Comparison of ENCODE assay signal across 37 cellular contexts in the genomic region with DNA sequence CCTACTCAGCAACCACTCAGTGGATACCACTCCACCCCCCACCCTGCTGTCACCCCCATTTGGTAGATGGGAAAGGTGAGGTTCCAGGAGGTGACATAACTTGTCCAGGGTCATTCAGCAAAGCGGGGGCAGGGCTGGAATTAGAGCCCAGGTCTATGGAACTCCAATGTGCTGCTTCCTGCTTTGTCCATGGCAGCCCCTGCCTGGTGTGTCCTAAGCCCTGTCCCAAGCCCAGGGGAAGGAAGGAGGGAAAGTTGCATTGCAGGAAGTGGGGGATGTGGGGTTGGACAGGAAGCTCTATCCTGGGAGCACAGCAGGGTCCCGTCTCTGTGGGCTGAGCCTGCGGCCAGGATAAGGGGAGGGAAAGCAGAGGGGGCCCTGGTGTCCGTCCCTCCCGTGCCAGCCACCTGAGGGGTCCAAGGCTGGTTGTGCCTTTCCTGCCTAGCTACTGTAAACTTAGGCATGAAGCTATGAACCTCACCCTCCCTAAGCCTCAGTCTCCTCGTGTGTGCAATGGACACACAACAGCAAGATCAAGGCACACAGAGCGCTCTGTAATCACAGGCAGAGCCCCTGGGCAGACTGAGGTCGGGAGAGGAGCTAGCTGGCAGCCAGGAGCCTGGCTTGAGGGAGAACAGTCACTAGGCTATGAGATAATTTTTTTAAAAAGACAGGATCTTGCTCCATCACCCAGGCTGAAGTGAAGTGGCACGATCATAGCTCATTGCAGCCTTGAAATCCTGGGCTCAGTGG. TPM values are rescaled to one million over a fixed set of nuclear protein-coding genes. Genes with fewer than 3 reads are reported as not detected.
DNase-seq lines count a peak whose midpoint lies in the region; ATAC-seq, FAIRE-seq and TF ChIP-seq lines count a peak whose summit lies in the region.
"Had no signal": no experiment of that assay in that cellular context is flagged by ENCODE, and none has a peak within 500 bp of the region (broad histone marks: within the 10 kb centered on the region; RNA-seq: fewer than 3 reads in every experiment).

No MANE protein-coding gene starts in this region.

- no peaks in the 10 kb centered on the region for H3K9me3 Mint-ChIP-seq in WTC11
- H3K9me3 Mint-ChIP-seq: activated naive CD4-positive, alpha-beta T cell treated with anti-CD3 and anti-CD28 coated beads, Interleukin-2, amount 50 U/mL, for 72 hours; activated T-helper 17 cell treated with anti-CD3 and anti-CD28 coated beads, Interleukin-2, amount 50 U/mL, for 72 hours; CD14-positive monocyte; HFFc6; natural killer cell had no signal

- H3K9me3 ChIP-seq in HepG2 (ENCODE audit: low read length) (no peaks in the 10 kb centered on the region), right lobe of liver (no peaks in the 10 kb centered on the region)
- H3K9me3 ChIP-seq: colonic mucosa, upper lobe of left lung had no signal

- H3K4me3 Mint-ChIP-seq in WTC11 = no peak overlapping the region
- H3K4me3 Mint-ChIP-seq: activated T-helper 17 cell treated with anti-CD3 and anti-CD28 coated beads, Interleukin-2, amount 50 U/mL, for 72 hours; CD14-positive monocyte; HFFc6; natural killer cell had no signal

- H3K27me3 ChIP-seq in HepG2 (ENCODE audit: control insufficient read depth in 1 of 2, insufficient read depth in 2 of 2, low read length in 2 of 2) = no peaks in the 10 kb centered on the region
- no peaks in the 10 kb centered on the region for H3K27me3 ChIP-seq in right lobe of liver
- H3K27me3 ChIP-seq: cardiac muscle cell, colonic mucosa, upper lobe of left lung had no signal

- POLR2A ChIA-PET in HepG2 (lab: Yijun Ruan, JAX) = no interaction called here
- POLR2A ChIA-PET in WTC11 (lab: Charles Lee) = interaction anchor here (1.0 kb wide), 1 partner anchor 45 kb away, joined by 3 read pairs; a partner anchor contains a TSS

- H3K4me1 Mint-ChIP-seq in WTC11 = peaks cover 45% of the 10 kb centered on the region
- H3K4me1 Mint-ChIP-seq: activated T-helper 17 cell treated with anti-CD3 and anti-CD28 coated beads, Interleukin-2, amount 50 U/mL, for 72 hours; CD14-positive monocyte; natural killer cell had no signal

- no peak for ATAC-seq in HepG2
- no peak for ATAC-seq in right lobe of liver
- peak; percentile 80 for ATAC-seq in WTC11
- ATAC-seq: left ventricle myocardium superior, natural killer cell had no signal

- no peak overlapping the region for H3K9ac ChIP-seq in HepG2 (ENCODE audit: insufficient read depth, low read depth, low read length)

- TF ChIP-seq RAD21 in HepG2 (CRISPR knock-in tag; IDR thresholded peaks at IDR 0.05) = no peak

- H3K36me3 Mint-ChIP-seq in WTC11 = no peaks in the 10 kb centered on the region
- H3K36me3 Mint-ChIP-seq: activated naive CD4-positive, alpha-beta T cell treated with anti-CD3 and anti-CD28 coated beads, Interleukin-2, amount 50 U/mL, for 72 hours; CD14-positive monocyte; natural killer cell had no signal

- intact Hi-C loops in HepG2 (cut with micrococcal nuclease; ENCODE audit: unreplicated experiment) (no loop called here), right lobe of liver (cut with DNase I) (no loop called here)

- 72% methylated on average over 4 of the region's 9 CpGs for WGBS in HepG2 (ENCODE audit: low lambda C conversion rate)
- 55% methylated on average over 2 of the region's 9 CpGs for WGBS in right lobe of liver (ENCODE audit: insufficient coverage, low coverage, low lambda C conversion rate, missing lambda C conversion rate)

- FAIRE-seq in HepG2 (lab: Jason Lieb, UNC) = no peak
- FAIRE-seq: keratinocyte had no signal

- in situ Hi-C loops in HepG2 (cut with HindIII; ENCODE audit: extremely low pct_ligation_motif_present, low pct_unique_long_range_greater_than_20kb) = no loop called here

- peak overlapping the region; percentile 66 for H3K27ac Mint-ChIP-seq in WTC11
- H3K27ac Mint-ChIP-seq: activated naive CD4-positive, alpha-beta T cell treated with anti-CD3 and anti-CD28 coated beads, Interleukin-2, amount 50 U/mL, for 72 hours; activated T-helper 17 cell treated with anti-CD3 and anti-CD28 coated beads, Interleukin-2, amount 50 U/mL, for 72 hours; HFFc6; natural killer cell had no signal

- H3K27me3 Mint-ChIP-seq in WTC11 (ENCODE audit: low read depth) = no peaks in the 10 kb centered on the region; the same call in none of the 2 replicates
- H3K27me3 Mint-ChIP-seq: activated T-helper 17 cell treated with anti-CD3 and anti-CD28 coated beads, Interleukin-2, amount 50 U/mL, for 72 hours had no signal

- no peaks in the 10 kb centered on the region for H3K79me2 ChIP-seq in HepG2 (ENCODE audit: insufficient read depth, low read length)

- BruUV-seq in HepG2 (replicated peaks; lab: Mats Ljungman, UMichigan) = no TSS peak

- no peak overlapping the region for H2AFZ ChIP-seq in HepG2 (ENCODE audit: low read length)

- TF ChIP-seq EP300 in HepG2 (IDR thresholded peaks at IDR 0.05; ENCODE audit: low read depth in 2 of 2, low read length in 2 of 2) (no peak), HepG2 (CRISPR knock-in tag; IDR thresholded peaks at IDR 0.05; ENCODE audit: borderline replicate concordance) (no peak)

- CTCF ChIA-PET in HepG2 (lab: Yijun Ruan, JAX; ENCODE audit: low intra/inter-chr PET ratio, low total read pairs) = no interaction called here
- CTCF ChIA-PET in WTC11 (lab: Charles Lee) = interaction anchor here (0.7 to 2.1 kb wide), 9 partner anchors 10 to 135 kb away, joined by 3 to 8 read pairs (median 7); a partner anchor contains a TSS

- TF ChIP-seq POLR2A in HepG2 (IDR thresholded peaks at IDR 0.05; ENCODE audit: insufficient read depth in 1 of 2, low read depth in 2 of 2, low read length in 2 of 2) = no peak
- no peak for TF ChIP-seq POLR2A in right lobe of liver (IDR thresholded peaks at IDR 0.05)

- DNase-seq in HepG2 (ENCODE audit: low spot score) (no peak), right lobe of liver (no peak), WTC11 (ENCODE audit: low spot score) (peak; percentile 45), iPS-NIHi11 (ENCODE audit: low spot score) (peak; percentile 55), SHP77 treated with DMSO at 0.1 percent for 48 hours (lab: John Stamatoyannopoulos, UW) (no peak), NCI-H146 (lab: John Stamatoyannopoulos, UW) (no peak), middle frontal gyrus (ENCODE audit: extremely low spot score, low spot score) (no peak), NCI-H2196 (lab: John Stamatoyannopoulos, UW; ENCODE audit: unreplicated experiment) (no peak)
- DNase-seq: activated CD4-positive, alpha-beta T cell treated with anti-CD3 and anti-CD28 coated beads for 4 hours; aorta; colonic mucosa; effector CD4-positive, alpha-beta T cell; GF-D8; HFFc6; hypothalamus; KBM-7; left ventricle myocardium superior; natural killer cell; NCI-H1105 treated with DMSO at 0.1 percent for 48 hours; NCI-H2029 treated with DMSO at 0.1 percent for 48 hours; NCI-H774; occipital lobe; stimulated activated CD4-positive, alpha-beta T cell treated with anti-CD3 and anti-CD28 coated beads, Interleukin-4, amount 100 ng/mL, for 24 hours; T1000; upper lobe of left lung had no signal

- no peak overlapping the region for H3K27ac ChIP-seq in HepG2 (ENCODE audit: extremely low read length, insufficient read depth, low read length)
- no peak overlapping the region for H3K27ac ChIP-seq in right lobe of liver
- H3K27ac ChIP-seq: 22Rv1, cardiac muscle cell, colonic mucosa, RWPE1, upper lobe of left lung, VCaP had no signal

- no peak overlapping the region for H3K4me3 ChIP-seq in HepG2 (replicated peaks in 1 of 3; ENCODE audit: insufficient read depth in 1 of 3, low read depth in 2 of 3, low read length in 3 of 3)
- no peak overlapping the region for H3K4me3 ChIP-seq in right lobe of liver
- H3K4me3 ChIP-seq: cardiac muscle cell, colonic mucosa, upper lobe of left lung had no signal

- no peaks in the 10 kb centered on the region for H3K36me3 ChIP-seq in HepG2 (replicated peaks in 1 of 2; ENCODE audit: control insufficient read depth in 1 of 2, insufficient read depth in 2 of 2, low read length in 2 of 2)
- no peaks in the 10 kb centered on the region for H3K36me3 ChIP-seq in right lobe of liver
- H3K36me3 ChIP-seq: cardiac muscle cell, colonic mucosa, upper lobe of left lung had no signal

- TF ChIP-seq CTCF in HepG2 (CRISPR knock-in tag; IDR thresholded peaks at IDR 0.05) (no peak), right lobe of liver (IDR thresholded peaks at IDR 0.05) (no peak), WTC11 (IDR thresholded peaks at IDR 0.05) (no peak)

- H4K20me1 ChIP-seq in HepG2 (ENCODE audit: insufficient read depth, low read length) = no peaks in the 10 kb centered on the region

- no peak overlapping the region for H3K4me2 ChIP-seq in HepG2 (ENCODE audit: low read depth, low read length)

- H3K4me1 ChIP-seq in HepG2 (ENCODE audit: insufficient read depth, low read length) = peaks cover 50% of the 10 kb centered on the region
- peaks cover 0 to 4% (median 0%) of the 10 kb centered on the region in 4 donors for H3K4me1 ChIP-seq in right lobe of liver
- H3K4me1 ChIP-seq: colonic mucosa, upper lobe of left lung had no signal

RNA-seq across cellular contexts. Expression of a gene that starts 12.9 kb away (rescaled TPM):
- total RNA-seq in HepG2 (2016; rRNA removed; fragmentation: Illumina TruSeq; extraction: Trizol) = 1.8 and 4.4 TPM in 2 replicates
- 7.9 and 9.7 TPM in 2 replicates for total RNA-seq in HepG2 (2016; cell fraction: cytosol; rRNA removed; fragmentation: Illumina TruSeq; extraction: Trizol; ENCODE audit: low read depth)
- 2.1 and 5.3 TPM in 2 replicates for total RNA-seq in HepG2 (2016; cell fraction: insoluble cytoplasmic fraction; rRNA removed; fragmentation: Illumina TruSeq; extraction: Trizol)
- total RNA-seq in HepG2 (2016; cell fraction: membrane; rRNA removed; fragmentation: Illumina TruSeq; extraction: Trizol) = 10.3 and 11.6 TPM in 2 replicates
- total RNA-seq in HepG2 (2016; cell fraction: nucleus; rRNA removed; fragmentation: Illumina TruSeq; extraction: Trizol) = 2.7 and 2.8 TPM in 2 replicates
- polyA plus RNA-seq in HepG2 (2011; rRNA removed) = 14.7 and 18.9 TPM in 2 replicates
- 14.3 and 23.4 TPM in 2 replicates for polyA plus RNA-seq in HepG2 (2011; cell fraction: cytosol; rRNA removed)
- 15.8 and 16.9 TPM in 2 replicates for polyA plus RNA-seq in HepG2 (2011; cell fraction: nucleus; rRNA removed)
- 7.5 and 10.2 TPM in 2 replicates for polyA plus RNA-seq in HepG2 (2012)
- 16.5 and 18.6 TPM in 2 replicates for polyA plus RNA-seq in HepG2 (2016; cell fraction: cytosol; fragmentation: Illumina TruSeq; extraction: Trizol; ENCODE audit: low read depth)
- polyA plus RNA-seq in HepG2 (2016; cell fraction: insoluble cytoplasmic fraction; fragmentation: Illumina TruSeq; extraction: Trizol; ENCODE audit: low read depth) = 4.1 and 5.6 TPM in 2 replicates
- 15.8 and 17.9 TPM in 2 replicates for polyA plus RNA-seq in HepG2 (2016; cell fraction: membrane; fragmentation: Illumina TruSeq; extraction: Trizol; ENCODE audit: low read depth)
- 5.2 and 7.2 TPM in 2 replicates for polyA plus RNA-seq in HepG2 (2016; cell fraction: nucleus; fragmentation: Illumina TruSeq; extraction: Trizol; ENCODE audit: insufficient read depth, low read depth)
- polyA minus RNA-seq in HepG2 (2011; rRNA and poly(A)+ RNA removed; ENCODE audit: low replicate concordance) = 17.8 TPM in 1 of 2 replicates, not detected in the other
- 7.8 and 8.0 TPM in 2 replicates for polyA minus RNA-seq in HepG2 (2011; cell fraction: cytosol; rRNA and poly(A)+ RNA removed)
- polyA minus RNA-seq in HepG2 (2011; cell fraction: nucleus; rRNA and poly(A)+ RNA removed) = 2.3 and 2.6 TPM in 2 replicates
- total RNA-seq in right lobe of liver = 1 to 10 TPM in 5 of 6 experiments, under 1 TPM in 1; 0.58 to 7.0 (median 3.3) TPM
- total RNA-seq in WTC11 (2021) = 11.0 to 11.6 TPM (median 11.2 TPM) in 3 replicates
- total RNA-seq: HFFc6, MCF 10A, natural killer cell, pulmonary artery endothelial cell had no signal
- polyA plus RNA-seq: CD14-positive monocyte, keratinocyte had no signal

RNA-seq across cellular contexts. Expression of a gene that starts 15.0 kb away (rescaled TPM):
- total RNA-seq in HepG2 (2016; rRNA removed; fragmentation: Illumina TruSeq; extraction: Trizol) = 0.09 and 0.11 TPM in 2 replicates
- total RNA-seq in HepG2 (2016; cell fraction: cytosol; rRNA removed; fragmentation: Illumina TruSeq; extraction: Trizol; ENCODE audit: low read depth) = not detected in 2 replicates
- total RNA-seq in HepG2 (2016; cell fraction: insoluble cytoplasmic fraction; rRNA removed; fragmentation: Illumina TruSeq; extraction: Trizol) = 0.04 and 0.09 TPM in 2 replicates
- 0.17 and 0.19 TPM in 2 replicates for total RNA-seq in HepG2 (2016; cell fraction: membrane; rRNA removed; fragmentation: Illumina TruSeq; extraction: Trizol)
- 0.16 and 0.34 TPM in 2 replicates for total RNA-seq in HepG2 (2016; cell fraction: nucleus; rRNA removed; fragmentation: Illumina TruSeq; extraction: Trizol)
- 9.3 and 13.7 TPM in 2 replicates for polyA plus RNA-seq in HepG2 (2011; rRNA removed)
- 4.5 and 7.7 TPM in 2 replicates for polyA plus RNA-seq in HepG2 (2011; cell fraction: cytosol; rRNA removed)
- 19.8 and 19.9 TPM in 2 replicates for polyA plus RNA-seq in HepG2 (2011; cell fraction: nucleus; rRNA removed)
- 4.9 and 5.3 TPM in 2 replicates for polyA plus RNA-seq in HepG2 (2012)
- polyA plus RNA-seq in HepG2 (2016; cell fraction: cytosol; fragmentation: Illumina TruSeq; extraction: Trizol; ENCODE audit: low read depth) = 0.11 TPM in 1 of 2 replicates, not detected in the other
- polyA plus RNA-seq in HepG2 (2016; cell fraction: insoluble cytoplasmic fraction; fragmentation: Illumina TruSeq; extraction: Trizol; ENCODE audit: low read depth) = 0.13 and 0.31 TPM in 2 replicates
- 0.05 and 0.07 TPM in 2 replicates for polyA plus RNA-seq in HepG2 (2016; cell fraction: membrane; fragmentation: Illumina TruSeq; extraction: Trizol; ENCODE audit: low read depth)
- 0.21 and 0.25 TPM in 2 replicates for polyA plus RNA-seq in HepG2 (2016; cell fraction: nucleus; fragmentation: Illumina TruSeq; extraction: Trizol; ENCODE audit: insufficient read depth, low read depth)
- polyA minus RNA-seq in HepG2 (2011; rRNA and poly(A)+ RNA removed; ENCODE audit: low replicate concordance) = 6.8 TPM in 1 of 2 replicates, not detected in the other
- polyA minus RNA-seq in HepG2 (2011; cell fraction: cytosol; rRNA and poly(A)+ RNA removed) = 0.79 and 4.5 TPM in 2 replicates
- polyA minus RNA-seq in HepG2 (2011; cell fraction: nucleus; rRNA and poly(A)+ RNA removed) = 3.6 and 5.5 TPM in 2 replicates
- total RNA-seq in right lobe of liver = under 1 TPM in 5 of 6 experiments, not detected in 1; 0.06 to 0.39 (median 0.12) TPM
- total RNA-seq in WTC11 (2021) = 1.6 to 2.0 TPM (median 1.7 TPM) in 3 replicates
- total RNA-seq: activated naive CD4-positive, alpha-beta T cell treated with anti-CD3 and anti-CD28 coated beads, Interleukin-2, amount 50 U/mL, for 72 hours; activated T-helper 17 cell treated with anti-CD3 and anti-CD28 coated beads, Interleukin-2, amount 50 U/mL, for 72 hours; colonic mucosa; HFFc6; left ventricle myocardium superior; MCF 10A; mononuclear cell; pulmonary artery endothelial cell; SK-MEL-5 had no signal
- polyA plus RNA-seq: CD14-positive monocyte, keratinocyte had no signal

RNA-seq across cellular contexts. Expression of a gene that starts 30.1 kb away (rescaled TPM):
- total RNA-seq in HepG2 (2016; rRNA removed; fragmentation: Illumina TruSeq; extraction: Trizol) (94.7 and 111 TPM in 2 replicates), right lobe of liver (10 to 100 TPM; 21.9 to 35.7 (median 31.4) TPM), WTC11 (2021) (108 to 128 TPM (median 109 TPM) in 3 replicates)
- 23.4 and 23.7 TPM in 2 replicates for total RNA-seq in HepG2 (2016; cell fraction: cytosol; rRNA removed; fragmentation: Illumina TruSeq; extraction: Trizol; ENCODE audit: low read depth)
- total RNA-seq in HepG2 (2016; cell fraction: insoluble cytoplasmic fraction; rRNA removed; fragmentation: Illumina TruSeq; extraction: Trizol) = 106 and 120 TPM in 2 replicates
- 37.9 and 40.4 TPM in 2 replicates for total RNA-seq in HepG2 (2016; cell fraction: membrane; rRNA removed; fragmentation: Illumina TruSeq; extraction: Trizol)
- 46.0 and 52.0 TPM in 2 replicates for total RNA-seq in HepG2 (2016; cell fraction: nucleus; rRNA removed; fragmentation: Illumina TruSeq; extraction: Trizol)
- 65.1 and 70.0 TPM in 2 replicates for polyA plus RNA-seq in HepG2 (2011; rRNA removed)
- 60.6 and 70.4 TPM in 2 replicates for polyA plus RNA-seq in HepG2 (2011; cell fraction: cytosol; rRNA removed)
- 79.4 and 94.0 TPM in 2 replicates for polyA plus RNA-seq in HepG2 (2011; cell fraction: nucleus; rRNA removed)
- polyA plus RNA-seq in HepG2 (2012) = 40.1 and 42.9 TPM in 2 replicates
- 14.6 and 17.1 TPM in 2 replicates for polyA plus RNA-seq in HepG2 (2016; cell fraction: cytosol; fragmentation: Illumina TruSeq; extraction: Trizol; ENCODE audit: low read depth)
- 110 and 112 TPM in 2 replicates for polyA plus RNA-seq in HepG2 (2016; cell fraction: insoluble cytoplasmic fraction; fragmentation: Illumina TruSeq; extraction: Trizol; ENCODE audit: low read depth)
- polyA plus RNA-seq in HepG2 (2016; cell fraction: membrane; fragmentation: Illumina TruSeq; extraction: Trizol; ENCODE audit: low read depth) = 26.4 and 29.2 TPM in 2 replicates
- polyA plus RNA-seq in HepG2 (2016; cell fraction: nucleus; fragmentation: Illumina TruSeq; extraction: Trizol; ENCODE audit: insufficient read depth, low read depth) = 76.3 and 79.7 TPM in 2 replicates
- 210 and 241 TPM in 2 replicates for polyA minus RNA-seq in HepG2 (2011; rRNA and poly(A)+ RNA removed; ENCODE audit: low replicate concordance)
- polyA minus RNA-seq in HepG2 (2011; cell fraction: cytosol; rRNA and poly(A)+ RNA removed) = 36.6 and 46.5 TPM in 2 replicates
- polyA minus RNA-seq in HepG2 (2011; cell fraction: nucleus; rRNA and poly(A)+ RNA removed) = 50.9 and 67.1 TPM in 2 replicates

RNA-seq across cellular contexts. Expression of a gene that starts 45.4 kb away (rescaled TPM):
- total RNA-seq in HepG2 (2016; rRNA removed; fragmentation: Illumina TruSeq; extraction: Trizol) (0.31 TPM in 1 of 2 replicates, not detected in the other), right lobe of liver (10 to 100 TPM in 5 of 6 experiments, 1 to 10 TPM in 1; 8.9 to 14.6 (median 12.8) TPM), WTC11 (2021) (34.7 to 39.0 TPM (median 36.7 TPM) in 3 replicates)
- total RNA-seq in HepG2 (2016; cell fraction: cytosol; rRNA removed; fragmentation: Illumina TruSeq; extraction: Trizol; ENCODE audit: low read depth) = 0.30 TPM in 1 of 2 replicates, not detected in the other
- 0.15 and 0.45 TPM in 2 replicates for total RNA-seq in HepG2 (2016; cell fraction: insoluble cytoplasmic fraction; rRNA removed; fragmentation: Illumina TruSeq; extraction: Trizol)
- total RNA-seq in HepG2 (2016; cell fraction: membrane; rRNA removed; fragmentation: Illumina TruSeq; extraction: Trizol) = 0.17 and 0.28 TPM in 2 replicates
- 0.34 and 0.43 TPM in 2 replicates for total RNA-seq in HepG2 (2016; cell fraction: nucleus; rRNA removed; fragmentation: Illumina TruSeq; extraction: Trizol)
- 0.29 and 0.67 TPM in 2 replicates for polyA plus RNA-seq in HepG2 (2011; rRNA removed)
- 0.37 and 0.55 TPM in 2 replicates for polyA plus RNA-seq in HepG2 (2011; cell fraction: cytosol; rRNA removed)
- 0.35 and 0.59 TPM in 2 replicates for polyA plus RNA-seq in HepG2 (2011; cell fraction: nucleus; rRNA removed)
- 0.40 and 0.61 TPM in 2 replicates for polyA plus RNA-seq in HepG2 (2012)
- polyA plus RNA-seq in HepG2 (2016; cell fraction: cytosol; fragmentation: Illumina TruSeq; extraction: Trizol; ENCODE audit: low read depth) = 0.06 and 0.10 TPM in 2 replicates
- polyA plus RNA-seq in HepG2 (2016; cell fraction: insoluble cytoplasmic fraction; fragmentation: Illumina TruSeq; extraction: Trizol; ENCODE audit: low read depth) = 0.20 and 0.21 TPM in 2 replicates
- 0.16 and 0.31 TPM in 2 replicates for polyA plus RNA-seq in HepG2 (2016; cell fraction: membrane; fragmentation: Illumina TruSeq; extraction: Trizol; ENCODE audit: low read depth)
- polyA plus RNA-seq in HepG2 (2016; cell fraction: nucleus; fragmentation: Illumina TruSeq; extraction: Trizol; ENCODE audit: insufficient read depth, low read depth) = 0.53 and 0.63 TPM in 2 replicates
- 0.30 and 0.87 TPM in 2 replicates for polyA minus RNA-seq in HepG2 (2011; rRNA and poly(A)+ RNA removed; ENCODE audit: low replicate concordance)
- polyA minus RNA-seq in HepG2 (2011; cell fraction: cytosol; rRNA and poly(A)+ RNA removed) = not detected in 2 replicates
- 0.12 TPM in 1 of 2 replicates, not detected in the other for polyA minus RNA-seq in HepG2 (2011; cell fraction: nucleus; rRNA and poly(A)+ RNA removed)

RNA-seq across cellular contexts. Expression of a gene that starts 56.1 kb away (rescaled TPM):
- total RNA-seq in HepG2 (2016; rRNA removed; fragmentation: Illumina TruSeq; extraction: Trizol) = not detected in 2 replicates
- not detected in 2 replicates for total RNA-seq in HepG2 (2016; cell fraction: cytosol; rRNA removed; fragmentation: Illumina TruSeq; extraction: Trizol; ENCODE audit: low read depth)
- 0.04 TPM in 1 of 2 replicates, not detected in the other for total RNA-seq in HepG2 (2016; cell fraction: insoluble cytoplasmic fraction; rRNA removed; fragmentation: Illumina TruSeq; extraction: Trizol)
- not detected in 2 replicates for total RNA-seq in HepG2 (2016; cell fraction: membrane; rRNA removed; fragmentation: Illumina TruSeq; extraction: Trizol)
- total RNA-seq in HepG2 (2016; cell fraction: nucleus; rRNA removed; fragmentation: Illumina TruSeq; extraction: Trizol) = not detected in 2 replicates
- polyA plus RNA-seq in HepG2 (2011; rRNA removed) = 0.59 and 0.93 TPM in 2 replicates
- polyA plus RNA-seq in HepG2 (2011; cell fraction: cytosol; rRNA removed) = 0.39 and 0.47 TPM in 2 replicates
- 1.6 and 2.3 TPM in 2 replicates for polyA plus RNA-seq in HepG2 (2011; cell fraction: nucleus; rRNA removed)
- polyA plus RNA-seq in HepG2 (2012) = 0.58 and 0.65 TPM in 2 replicates
- not detected in 2 replicates for polyA plus RNA-seq in HepG2 (2016; cell fraction: cytosol; fragmentation: Illumina TruSeq; extraction: Trizol; ENCODE audit: low read depth)
- not detected in 2 replicates for polyA plus RNA-seq in HepG2 (2016; cell fraction: insoluble cytoplasmic fraction; fragmentation: Illumina TruSeq; extraction: Trizol; ENCODE audit: low read depth)
- not detected in 2 replicates for polyA plus RNA-seq in HepG2 (2016; cell fraction: membrane; fragmentation: Illumina TruSeq; extraction: Trizol; ENCODE audit: low read depth)
- polyA plus RNA-seq in HepG2 (2016; cell fraction: nucleus; fragmentation: Illumina TruSeq; extraction: Trizol; ENCODE audit: insufficient read depth, low read depth) = not detected in 2 replicates
- polyA minus RNA-seq in HepG2 (2011; rRNA and poly(A)+ RNA removed; ENCODE audit: low replicate concordance) = 0.94 and 6.3 TPM in 2 replicates
- polyA minus RNA-seq in HepG2 (2011; cell fraction: cytosol; rRNA and poly(A)+ RNA removed) = 0.40 TPM in 1 of 2 replicates, not detected in the other
- polyA minus RNA-seq in HepG2 (2011; cell fraction: nucleus; rRNA and poly(A)+ RNA removed) = 0.13 and 0.99 TPM in 2 replicates
- 10 to 100 TPM in 5 of 6 experiments, 1 to 10 TPM in 1; 9.4 to 27.7 (median 17.9) TPM for total RNA-seq in right lobe of liver
- total RNA-seq in WTC11 (2021) = 1.9 to 2.9 TPM (median 2.8 TPM) in 3 replicates
- total RNA-seq: activated T-helper 17 cell treated with anti-CD3 and anti-CD28 coated beads, Interleukin-2, amount 50 U/mL, for 72 hours; aorta; colonic mucosa; HFFc6; left ventricle myocardium superior; MCF 10A; mononuclear cell; natural killer cell; occipital lobe; pulmonary artery endothelial cell had no signal
- polyA plus RNA-seq: aorta, CD14-positive monocyte had no signal

Comparison
In these comparisons a context has a peak if more than half of its experiments do, and no peak if none do; other contexts are left out.
1. DNase-seq: peak in WTC11 (single experiment) and iPS-NIHi11 (single experiment); none in HepG2 (single experiment), right lobe of liver (0 of 3), SHP77 treated with DMSO at 0.1 percent for 48 hours (single experiment), NCI-H146 (single experiment), middle frontal gyrus (single experiment) and NCI-H2196 (single experiment).